ENCODE assay signal across 36 cellular contexts in genomic region chr20:7996898-7997297, GRCh38. TPM values are rescaled to one million over a fixed set of nuclear protein-coding genes. Genes with fewer than 3 reads are reported as not detected.
"Had no signal": no experiment of that assay in that cellular context is flagged by ENCODE, and none has a peak within 500 bp of the region (broad histone marks: within the 10 kb centered on the region; RNA-seq: fewer than 3 reads in every experiment).

No MANE protein-coding gene starts in this region.

- H3K27ac ChIP-seq: ascending aorta, cardiac muscle cell, colonic mucosa, epithelial cell of prostate, gastroesophageal sphincter, ovary, prostate gland, sigmoid colon, suprapubic skin, tibial nerve had no signal

- H3K4me3 ChIP-seq: ascending aorta, cardiac muscle cell, colonic mucosa, gastroesophageal sphincter, ovary, prostate gland, sigmoid colon, suprapubic skin, tibial nerve had no signal

- ATAC-seq: gastroesophageal sphincter; left cardiac atrium; left ventricle myocardium superior; stimulated activated memory B cell treated with anti-CD40 and anti-IgM and Interleukin-4, amounts not matched to agents 10 μg/mL and 1 μg/mL and 100 μg/mL, for 72 hours; T-helper 17 cell had no signal

- H3K4me1 ChIP-seq: ascending aorta, colonic mucosa, gastroesophageal sphincter, prostate gland, sigmoid colon, suprapubic skin, tibial nerve had no signal

- H3K4me1 Mint-ChIP-seq: brain; stimulated activated memory B cell treated with anti-CD40 and anti-IgM and Interleukin-4, amounts not matched to agents 10 μg/mL and 1 μg/mL and 100 μg/mL, for 72 hours had no signal

- H3K27me3 Mint-ChIP-seq: activated naive CD8-positive, alpha-beta T cell; brain; stimulated activated memory B cell treated with anti-CD40 and anti-IgM and Interleukin-4, amounts not matched to agents 10 μg/mL and 1 μg/mL and 100 μg/mL, for 72 hours; T-helper 17 cell had no signal

- H3K27me3 ChIP-seq: ascending aorta, cardiac muscle cell, colonic mucosa, gastroesophageal sphincter, ovary, sigmoid colon, suprapubic skin, tibial nerve had no signal

- H3K9me3 ChIP-seq: ascending aorta, colonic mucosa, prostate gland, sigmoid colon had no signal

- H3K4me3 Mint-ChIP-seq: activated naive CD8-positive, alpha-beta T cell; activated T-helper 1 cell treated with anti-CD3 and anti-CD28 coated beads, Interleukin-12 subunit alpha, Interleukin-12 subunit beta, Interleukin-2, Interleukin-4 antibody, amounts not matched to agents 30 ng/mL and 10 ng/mL and 1 ng/mL, durations not matched to agents 14 hours and 24 hours and 36 hours; brain; stimulated activated memory B cell treated with anti-CD40 and anti-IgM and Interleukin-4, amounts not matched to agents 10 μg/mL and 1 μg/mL and 100 μg/mL, for 72 hours; T-helper 17 cell had no signal

- H3K27ac Mint-ChIP-seq: activated naive CD8-positive, alpha-beta T cell; activated T-helper 1 cell treated with anti-CD3 and anti-CD28 coated beads, Interleukin-12 subunit alpha, Interleukin-12 subunit beta, Interleukin-2, Interleukin-4 antibody, amounts not matched to agents 30 ng/mL and 10 ng/mL and 1 ng/mL, durations not matched to agents 14 hours and 24 hours and 36 hours; brain; stimulated activated memory B cell treated with anti-CD40 and anti-IgM and Interleukin-4, amounts not matched to agents 10 μg/mL and 1 μg/mL and 100 μg/mL, for 72 hours; T-helper 17 cell had no signal

- H3K36me3 ChIP-seq: colonic mucosa, ovary, prostate gland had no signal

- DNase-seq: activated CD4-positive, alpha-beta T cell treated with anti-CD3 and anti-CD28 coated beads, Interleukin-2, amount 50 U/mL, for 1 hour; activated CD4-positive, CD25-positive, alpha-beta regulatory T cell treated with anti-CD3 and anti-CD28 coated beads, Interleukin-2, amount 50 U/mL, for 72 hours; activated gamma-delta T cell; activated T-cell treated with anti-CD3 and anti-CD28 coated beads for 4 hours; cerebellar nuclear complex; colonic mucosa; effector CD8-positive, alpha-beta T cell; head of caudate nucleus; hippocampal formation; left cardiac atrium; left ventricle myocardium superior; mammary epithelial cell; ovary; retina; sigmoid colon; small intestine; stimulated activated CD4-positive, alpha-beta T cell treated with anti-CD3 and anti-CD28 coated beads, Interleukin-4, amount 100 ng/mL, for 24 hours; T-helper 17 cell; T1000 had no signal

- FAIRE-seq: endometrium, keratinocyte, small intestine had no signal

RNA-seq across cellular contexts. Expression of gene HAO1, which starts 56.6 kb away (rescaled TPM):
- total RNA-seq: activated T-helper 1 cell treated with anti-CD3 and anti-CD28 coated beads, Interleukin-12 subunit alpha, Interleukin-12 subunit beta, Interleukin-2, Interleukin-4 antibody, amounts not matched to agents 30 ng/mL and 10 ng/mL and 1 ng/mL, durations not matched to agents 14 hours and 24 hours and 36 hours; ascending aorta; cardiac muscle cell; colonic mucosa; dermis microvascular lymphatic vessel endothelial cell; fibroblast of villous mesenchyme; gastroesophageal sphincter; left cardiac atrium; left ventricle myocardium superior; mammary epithelial cell; ovary; prostate gland; sigmoid colon; T-helper 17 cell; tibial nerve; urinary bladder had no signal
- polyA plus RNA-seq: cardiac muscle cell, keratinocyte, mammary epithelial cell, neural cell, ovary, sigmoid colon had no signal
